1 cellular context compared by ENCODE assay signal in genomic region chr5:732754-733454, GRCh38. TPM values are rescaled to one million over a fixed set of nuclear protein-coding genes. Genes with fewer than 3 reads are reported as not detected.
"Had no signal": no experiment of that assay in that cellular context is flagged by ENCODE, and none has a peak within 500 bp of the region (broad histone marks: within the 10 kb centered on the region; RNA-seq: fewer than 3 reads in every experiment).

No MANE protein-coding gene starts in this region.

RNA-seq across cellular contexts. Expression of gene ZDHHC11B, which starts 51.6 kb away (rescaled TPM):
- total RNA-seq: GM12878 had no signal
